Comparison of ENCODE assay signal across 28 cellular contexts in genomic region chr13:60167121-60167520, GRCh38.
"Had no signal": no experiment of that assay in that cellular context is flagged by ENCODE, and none has a peak within 500 bp of the region (broad histone marks: within the 10 kb centered on the region; RNA-seq: fewer than 3 reads in every experiment).

No MANE protein-coding gene starts in this region.

- H3K27me3 ChIP-seq: neural progenitor cell, ovary, right lobe of liver, sigmoid colon, stomach, thyroid gland, tibial nerve, upper lobe of right lung had no signal

- H3K36me3 Mint-ChIP-seq: natural killer cell had no signal

- DNase-seq: natural killer cell; occipital lobe; ovary; posterior cingulate gyrus; psoas muscle; right cardiac atrium; right lobe of liver; sigmoid colon; small intestine; stimulated activated CD4-positive, alpha-beta T cell treated with anti-CD3 and anti-CD28 coated beads, Interleukin-15, amount 100 ng/mL, for 24 hours; stimulated activated CD4-positive, alpha-beta T cell treated with anti-CD3 and anti-CD28 coated beads, Interleukin-2, amount 100 ng/mL, for 24 hours; stimulated activated CD4-positive, alpha-beta T cell treated with anti-CD3 and anti-CD28 coated beads, Interleukin-2, amount 100 ng/mL, for 48 hours; stimulated activated CD4-positive, alpha-beta T cell treated with anti-CD3 and anti-CD28 coated beads, Interleukin-4, amount 100 ng/mL, for 24 hours; stimulated activated naive B cell treated with anti-CD40 and anti-IgM and Interleukin-4, amounts not matched to agents 10 μg/mL and 1 μg/mL and 100 μg/mL, for 72 hours; stimulated activated naive CD4-positive, alpha-beta T cell treated with Interleukin-2 at 50 U/mL for 16 hours; stomach; thyroid gland; upper lobe of right lung; uterus had no signal

- H3K9me3 ChIP-seq: ovary, psoas muscle, right lobe of liver, sigmoid colon, stomach, thoracic aorta, thyroid gland, tibial nerve, upper lobe of right lung, uterus had no signal

- H3K27ac Mint-ChIP-seq: natural killer cell; neural progenitor cell; stimulated activated effector memory CD8-positive, alpha-beta T cell treated with anti-CD3 and anti-CD28 coated beads, Interleukin-12 subunit alpha, Interleukin-12 subunit beta, amount 100 ng/mL, for 72 hours; stimulated activated naive B cell treated with anti-CD40 and anti-IgM and Interleukin-4, amounts not matched to agents 10 μg/mL and 1 μg/mL and 100 μg/mL, for 72 hours; stimulated activated naive CD8-positive, alpha-beta T cell treated with anti-CD3 and anti-CD28 coated beads, Interleukin-15, Interleukin-2, amounts not matched to agents 100 ng/mL and 50 ng/mL, for 24 hours; type B pancreatic cell had no signal

- FAIRE-seq: small intestine had no signal

- H3K27ac ChIP-seq: neural progenitor cell, ovary, parathyroid adenoma, psoas muscle, right lobe of liver, sigmoid colon, stomach, thoracic aorta, thyroid gland, tibial nerve, upper lobe of right lung, uterus had no signal

- H3K36me3 ChIP-seq: neural progenitor cell, ovary, right lobe of liver, sigmoid colon, stomach, thoracic aorta, thyroid gland, tibial nerve, upper lobe of right lung, uterus had no signal

- H3K4me3 ChIP-seq: neural progenitor cell, ovary, psoas muscle, right lobe of liver, sigmoid colon, stomach, thoracic aorta, thyroid gland, tibial nerve, upper lobe of right lung, uterus had no signal

- H3K27me3 Mint-ChIP-seq: progenitor cell of endocrine pancreas; stimulated activated naive CD8-positive, alpha-beta T cell treated with anti-CD3 and anti-CD28 coated beads, Interleukin-15, Interleukin-2, amounts not matched to agents 100 ng/mL and 50 ng/mL, for 24 hours; type B pancreatic cell had no signal

- H3K9me3 Mint-ChIP-seq: natural killer cell; stimulated activated effector memory CD8-positive, alpha-beta T cell treated with anti-CD3 and anti-CD28 coated beads, Interleukin-12 subunit alpha, Interleukin-12 subunit beta, amount 100 ng/mL, for 72 hours; stimulated activated naive B cell treated with anti-CD40 and anti-IgM and Interleukin-4, amounts not matched to agents 10 μg/mL and 1 μg/mL and 100 μg/mL, for 72 hours; stimulated activated naive CD8-positive, alpha-beta T cell treated with anti-CD3 and anti-CD28 coated beads, Interleukin-15, Interleukin-2, amounts not matched to agents 100 ng/mL and 50 ng/mL, for 24 hours; type B pancreatic cell had no signal

- ATAC-seq: natural killer cell; psoas muscle; right cardiac atrium; right lobe of liver; stimulated activated effector memory CD8-positive, alpha-beta T cell treated with anti-CD3 and anti-CD28 coated beads, Interleukin-12 subunit alpha, Interleukin-12 subunit beta, amount 100 ng/mL, for 72 hours; stimulated activated naive B cell treated with anti-CD40 and anti-IgM and Interleukin-4, amounts not matched to agents 10 μg/mL and 1 μg/mL and 100 μg/mL, for 72 hours; upper lobe of right lung had no signal

- H3K4me1 ChIP-seq: uterus had no signal

- H3K4me3 Mint-ChIP-seq: natural killer cell; nephron; neural progenitor cell; stimulated activated effector memory CD8-positive, alpha-beta T cell treated with anti-CD3 and anti-CD28 coated beads, Interleukin-12 subunit alpha, Interleukin-12 subunit beta, amount 100 ng/mL, for 72 hours; stimulated activated naive B cell treated with anti-CD40 and anti-IgM and Interleukin-4, amounts not matched to agents 10 μg/mL and 1 μg/mL and 100 μg/mL, for 72 hours; stimulated activated naive CD8-positive, alpha-beta T cell treated with anti-CD3 and anti-CD28 coated beads, Interleukin-15, Interleukin-2, amounts not matched to agents 100 ng/mL and 50 ng/mL, for 24 hours; type B pancreatic cell had no signal
